In genomic region chr5:170300361-170301013, GRCh38 we compare ENCODE assay signal across 19 cellular contexts. TPM values are rescaled to one million over a fixed set of nuclear protein-coding genes. Genes with fewer than 3 reads are reported as not detected.
DNase-seq lines count a peak whose midpoint lies in the region; ATAC-seq and TF ChIP-seq lines count a peak whose summit lies in the region.
"Had no signal": no experiment of that assay in that cellular context is flagged by ENCODE, and none has a peak within 500 bp of the region (broad histone marks: within the 10 kb centered on the region; RNA-seq: fewer than 3 reads in every experiment).

No MANE protein-coding gene starts in this region.

- POLR2A ChIA-PET in CD4-positive, alpha-beta T cell (lab: Charles Lee): interaction anchor here (0.8 to 18.4 kb wide), 6 partner anchors 9 to 32 kb away, joined by 3 to 426 read pairs (median 32); no protein-coding TSS in a partner anchor
- POLR2A ChIA-PET in T-cell (lab: Charles Lee): interaction anchor here in 1 of 2 donors (0.7 to 1.2 kb wide), 2 partner anchors 13 to 33 kb away, joined by 3 to 4 read pairs; no protein-coding TSS in a partner anchor
- POLR2A ChIA-PET in naive thymus-derived CD4-positive, alpha-beta T cell (lab: Charles Lee): interaction anchor here (0.7 to 39.5 kb wide), 6 partner anchors 5 to 39 kb away, joined by 4 to 1119 read pairs (median 198); partner anchors contain the start of gene LCP2

- H3K27ac ChIP-seq in CD4-positive, alpha-beta T cell (ENCODE audit: low read depth, low read length): no peak overlapping the region
- no peak overlapping the region for H3K27ac ChIP-seq in naive thymus-derived CD4-positive, alpha-beta T cell (ENCODE audit: low read depth, low read length)
- H3K27ac ChIP-seq: uterus had no signal

- DNase-seq in T-helper 2 cell treated with Interferon-gamma antibody and Interleukin-4, amounts not matched to agents 5 μg/mL and 100 μg/mL, for 36 hours (ENCODE audit: low spot score): no peak
- DNase-seq in T-helper 2 cell (no peak), T-cell (no peak), cortex of kidney (lab: John Stamatoyannopoulos, UW) (no peak)
- no peak for DNase-seq in CD4-positive, alpha-beta T cell
- DNase-seq in naive thymus-derived CD4-positive, alpha-beta T cell: no peak
- DNase-seq: activated T-cell treated with anti-CD3 and anti-CD28 coated beads, Interleukin-2, amount 50 U/mL, for 48 hours; Calu3; dorsolateral prefrontal cortex; GDM1; hippocampal formation; NK-92 treated with Interleukin-12 subunit alpha and Interleukin-12 subunit beta, amount 100 ng/mL, for 24 hours; stimulated activated CD4-positive, alpha-beta T cell treated with anti-CD3 and anti-CD28 coated beads, Interleukin-2, amount 100 ng/mL, for 48 hours; uterus had no signal

- no peak overlapping the region for H3K4me3 Mint-ChIP-seq in T-helper 2 cell treated with Interferon-gamma antibody and Interleukin-4, amounts not matched to agents 5 μg/mL and 100 μg/mL, for 36 hours
- peak overlapping the region; percentile 51 for H3K4me3 Mint-ChIP-seq in CD4-positive, alpha-beta T cell
- peak overlapping the region in 1 of 3 donors; percentile 99 for H3K4me3 Mint-ChIP-seq in T-cell
- H3K4me3 Mint-ChIP-seq in naive thymus-derived CD4-positive, alpha-beta T cell: peak overlapping the region in 8 of 10 donors; percentile 7 to 96 (median 56)
- H3K4me3 Mint-ChIP-seq: nephron had no signal

- peaks cover 0 to 13% (median 7%) of the 10 kb centered on the region in 3 experiments for H3K36me3 ChIP-seq in naive thymus-derived CD4-positive, alpha-beta T cell (ENCODE audit: control insufficient read depth in 2 of 3, insufficient read depth in 3 of 3, low read length in 3 of 3)
- H3K36me3 ChIP-seq: uterus had no signal

- ATAC-seq in CD4-positive, alpha-beta T cell (ENCODE audit: poor library complexity): no peak
- ATAC-seq in T-cell (replicated peaks in 1 of 4) (no peak), GM18519 (IDR thresholded peaks at IDR 0.05; ENCODE audit: low FRiP score, unreplicated experiment) (no peak), HG03097 (IDR thresholded peaks at IDR 0.05; ENCODE audit: low FRiP score, unreplicated experiment) (no peak)
- ATAC-seq in naive thymus-derived CD4-positive, alpha-beta T cell: no peak

- H3K4me1 ChIP-seq in naive thymus-derived CD4-positive, alpha-beta T cell (ENCODE audit: control insufficient read depth in 2 of 2, insufficient read depth in 2 of 2, low read length in 2 of 2): peaks cover 57 to 61% of the 10 kb centered on the region in 2 donors

- CTCF ChIA-PET in CD4-positive, alpha-beta T cell (lab: Charles Lee): interaction anchor here (1.0 to 3.9 kb wide), 3 partner anchors 13 to 39 kb away, joined by 3 to 22 read pairs (median 11); no protein-coding TSS in a partner anchor
- CTCF ChIA-PET in T-cell (lab: Charles Lee): interaction anchor here (0.6 to 10.5 kb wide), 10 partner anchors 11 to 1863 kb away, joined by 3 to 111 read pairs (median 4); no protein-coding TSS in a partner anchor
- CTCF ChIA-PET in naive thymus-derived CD4-positive, alpha-beta T cell (lab: Charles Lee): interaction anchor here (1.4 to 18.6 kb wide), 5 partner anchors 13 to 41 kb away, joined by 3 to 430 read pairs (median 17); no protein-coding TSS in a partner anchor

- no peak overlapping the region for H3K4me3 ChIP-seq in naive thymus-derived CD4-positive, alpha-beta T cell (ENCODE audit: low read length)
- H3K4me3 ChIP-seq: dorsolateral prefrontal cortex, uterus had no signal

- H3K27me3 Mint-ChIP-seq in T-helper 2 cell treated with Interferon-gamma antibody and Interleukin-4, amounts not matched to agents 5 μg/mL and 100 μg/mL, for 36 hours (ENCODE audit: low read depth): no peaks in the 10 kb centered on the region
- no peaks in the 10 kb centered on the region for H3K27me3 Mint-ChIP-seq in CD4-positive, alpha-beta T cell
- H3K27me3 Mint-ChIP-seq in T-cell: no peaks in the 10 kb centered on the region
- no peaks in the 10 kb centered on the region for H3K27me3 Mint-ChIP-seq in naive thymus-derived CD4-positive, alpha-beta T cell

- H3K9me3 Mint-ChIP-seq in T-helper 2 cell treated with Interferon-gamma antibody and Interleukin-4, amounts not matched to agents 5 μg/mL and 100 μg/mL, for 36 hours: no peaks in the 10 kb centered on the region
- no peaks in the 10 kb centered on the region for H3K9me3 Mint-ChIP-seq in CD4-positive, alpha-beta T cell
- H3K9me3 Mint-ChIP-seq in T-cell: no peaks in the 10 kb centered on the region
- peaks cover 0 to 2% (median 0%) of the 10 kb centered on the region in 11 donors for H3K9me3 Mint-ChIP-seq in naive thymus-derived CD4-positive, alpha-beta T cell
- H3K9me3 Mint-ChIP-seq: nephron had no signal

- H3K27me3 ChIP-seq in CD4-positive, alpha-beta T cell (ENCODE audit: control insufficient read depth, insufficient read depth, low read length): no peaks in the 10 kb centered on the region
- H3K27me3 ChIP-seq in naive thymus-derived CD4-positive, alpha-beta T cell (ENCODE audit: control insufficient read depth in 2 of 2, insufficient read depth in 2 of 2, low read length in 2 of 2): no peaks in the 10 kb centered on the region
- H3K27me3 ChIP-seq: dorsolateral prefrontal cortex, uterus had no signal

- peak overlapping the region; percentile 22 for H3K27ac Mint-ChIP-seq in T-helper 2 cell treated with Interferon-gamma antibody and Interleukin-4, amounts not matched to agents 5 μg/mL and 100 μg/mL, for 36 hours
- H3K27ac Mint-ChIP-seq in CD4-positive, alpha-beta T cell: peak overlapping the region; percentile 96
- H3K27ac Mint-ChIP-seq in T-cell: peak overlapping the region; percentile 56 to 99
- peak overlapping the region in 8 of 9 donors; percentile 73 to 99 (median 92) for H3K27ac Mint-ChIP-seq in naive thymus-derived CD4-positive, alpha-beta T cell

- H3K36me3 Mint-ChIP-seq in T-helper 2 cell treated with Interferon-gamma antibody and Interleukin-4, amounts not matched to agents 5 μg/mL and 100 μg/mL, for 36 hours (ENCODE audit: low read depth): peaks cover 22% of the 10 kb centered on the region
- H3K36me3 Mint-ChIP-seq in CD4-positive, alpha-beta T cell (ENCODE audit: low read depth): peaks cover 23% of the 10 kb centered on the region
- peaks cover 14% of the 10 kb centered on the region for H3K36me3 Mint-ChIP-seq in T-cell
- peaks cover 17 to 22% (median 21%) of the 10 kb centered on the region in 5 donors for H3K36me3 Mint-ChIP-seq in naive thymus-derived CD4-positive, alpha-beta T cell

- intact Hi-C loops in CD4-positive, alpha-beta T cell (cut with DNase I, micrococcal nuclease): loop anchor here in 1 of 2 experiments (5.0 kb wide), 1 partner anchor 33 kb away; no protein-coding TSS in a partner anchor
- intact Hi-C loops in naive thymus-derived CD4-positive, alpha-beta T cell (cut with micrococcal nuclease): no loop called here

- TF ChIP-seq CTCF in CD4-positive, alpha-beta T cell (IDR thresholded peaks at IDR 0.05): no peak

- H3K9me3 ChIP-seq in CD4-positive, alpha-beta T cell (ENCODE audit: control insufficient read depth, low read length): no peaks in the 10 kb centered on the region
- H3K9me3 ChIP-seq in naive thymus-derived CD4-positive, alpha-beta T cell (ENCODE audit: control insufficient read depth in 2 of 3, low read length in 3 of 3): no peaks in the 10 kb centered on the region
- H3K9me3 ChIP-seq: uterus had no signal

- H3K4me1 Mint-ChIP-seq in T-helper 2 cell treated with Interferon-gamma antibody and Interleukin-4, amounts not matched to agents 5 μg/mL and 100 μg/mL, for 36 hours (ENCODE audit: low read depth): peaks cover 61% of the 10 kb centered on the region
- H3K4me1 Mint-ChIP-seq in CD4-positive, alpha-beta T cell (ENCODE audit: low read depth): peaks cover 73% of the 10 kb centered on the region
- H3K4me1 Mint-ChIP-seq in T-cell: peaks cover 73 to 85% (median 76%) of the 10 kb centered on the region in 3 donors
- peaks cover 52 to 78% (median 68%) of the 10 kb centered on the region in 7 donors for H3K4me1 Mint-ChIP-seq in naive thymus-derived CD4-positive, alpha-beta T cell

RNA-seq across cellular contexts. Expression of gene LCP2, which starts 2.9 kb away (rescaled TPM):
- 100 to 1,000 TPM; 154 to 155 TPM for total RNA-seq in CD4-positive, alpha-beta T cell
- 100 to 1,000 TPM; 355 to 394 (median 374) TPM for total RNA-seq in T-cell
- 100 to 1,000 TPM; 291 to 414 (median 306) TPM for total RNA-seq in naive thymus-derived CD4-positive, alpha-beta T cell
- 100 to 1,000 TPM; 189 to 295 TPM for polyA plus RNA-seq in naive thymus-derived CD4-positive, alpha-beta T cell
- total RNA-seq: A172, Calu3, fibroblast of lung had no signal
- polyA plus RNA-seq: fibroblast of lung had no signal

Comparison
In these comparisons a context has a peak if more than half of its experiments do, and no peak if none do; other contexts are left out.
1. H3K27ac Mint-ChIP-seq: peak in every context shown above with its lines; median percentile 96 in CD4-positive, alpha-beta T cell; 92 in naive thymus-derived CD4-positive, alpha-beta T cell; 78 in T-cell; 22 in T-helper 2 cell treated with Interferon-gamma antibody and Interleukin-4, amounts not matched to agents 5 μg/mL and 100 μg/mL, for 36 hours.